Comparison of ENCODE assay signal across 29 cellular contexts in the genomic region with DNA sequence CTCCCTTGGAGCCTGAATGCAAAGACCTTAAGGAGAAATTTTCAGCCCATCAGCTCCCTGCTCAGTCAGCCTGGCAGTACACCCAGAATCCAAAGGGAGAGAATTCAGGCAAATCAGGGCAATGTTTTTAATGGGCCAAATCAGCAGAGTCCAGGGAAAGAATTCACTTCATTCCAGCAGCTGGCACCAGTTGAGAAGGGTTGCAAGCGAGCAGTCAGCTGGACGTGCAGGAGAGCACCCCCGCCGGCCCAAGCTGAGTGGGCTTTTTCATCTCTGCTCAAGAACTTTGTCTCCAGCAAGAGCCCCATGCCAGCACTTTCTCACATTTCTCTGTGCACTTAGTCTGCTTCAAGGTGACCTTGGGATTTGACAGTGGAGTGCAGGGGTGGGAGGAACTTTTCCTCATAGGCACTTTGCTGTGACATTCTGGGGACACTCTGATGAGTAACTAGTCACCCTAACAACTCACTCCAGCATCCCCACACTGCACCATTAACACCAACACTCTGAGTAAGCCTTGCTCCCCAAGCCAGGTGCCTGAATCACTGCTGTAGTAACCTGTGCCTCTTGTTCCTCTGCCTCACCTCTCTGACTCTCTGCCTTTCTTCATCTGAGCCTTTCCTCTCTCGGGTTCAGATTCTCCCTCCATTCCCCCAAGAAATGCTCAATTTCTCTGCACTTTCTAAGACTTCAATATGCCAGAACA. TPM values are rescaled to one million over a fixed set of nuclear protein-coding genes. Genes with fewer than 3 reads are reported as not detected.
A peak's percentile ranks its signal among the peaks of the same experiment; 100 is the strongest.
DNase-seq lines count a peak whose midpoint lies in the region; ATAC-seq and FAIRE-seq lines count a peak whose summit lies in the region.
"Had no signal": no experiment of that assay in that cellular context is flagged by ENCODE, and none has a peak within 500 bp of the region (broad histone marks: within the 10 kb centered on the region; RNA-seq: fewer than 3 reads in every experiment).

No MANE protein-coding gene starts in this region.

- no peak for ATAC-seq in stimulated activated memory B cell treated with anti-CD40 and anti-IgM and Interleukin-4, amounts not matched to agents 10 μg/mL and 1 μg/mL and 100 μg/mL, for 72 hours
- ATAC-seq: body of pancreas; HepG2; naive thymus-derived CD4-positive, alpha-beta T cell had no signal

- H3K9me3 Mint-ChIP-seq in activated T-cell treated with anti-CD3 and anti-CD28 coated beads, Interleukin-2, amount 50 U/mL, for 24 hours: no peaks in the 10 kb centered on the region
- H3K9me3 Mint-ChIP-seq in stimulated activated memory B cell treated with anti-CD40 and anti-IgM and Interleukin-4, amounts not matched to agents 10 μg/mL and 1 μg/mL and 100 μg/mL, for 72 hours: no peaks in the 10 kb centered on the region
- H3K9me3 Mint-ChIP-seq: activated B cell treated with CpG ODN at 0.5 μM for 24 hours; CD4-positive, alpha-beta T cell; naive thymus-derived CD4-positive, alpha-beta T cell had no signal

- peak; percentile 17 for DNase-seq in activated T-cell treated with anti-CD3 and anti-CD28 coated beads, Interleukin-2, amount 50 U/mL, for 24 hours
- DNase-seq in activated T-cell treated with anti-CD3 and anti-CD28 coated beads, Interleukin-2, amount 50 U/mL, for 1 hour: no peak
- peak in 42 of 58 donors; percentile 19 to 89 (median 60) for DNase-seq in anterior cingulate cortex (lab: John Stamatoyannopoulos, UW)
- peak; percentile 67 for DNase-seq in globus pallidus (ENCODE audit: low spot score)
- DNase-seq in HUDEP-2 (lab: John Stamatoyannopoulos, UW; ENCODE audit: unreplicated experiment in 76 of 76): no peak
- no peak for DNase-seq in frontal cortex (ENCODE audit: low spot score in 2 of 2)
- DNase-seq in HAP-1 (ENCODE audit: low spot score in 2 of 2): no peak
- DNase-seq: activated B cell treated with CpG ODN at 0.5 μM for 24 hours; activated gamma-delta T cell treated with Interleukin-2 at 50 U/mL for 16 hours; body of pancreas; CD4-positive, alpha-beta T cell; dermis blood vessel endothelial cell; DND-41; lower lobe of right lung; MG63; naive thymus-derived CD4-positive, alpha-beta T cell; NCI-H1436 treated with DMSO at 0.1 percent for 48 hours; NCI-H748 treated with DMSO at 0.1 percent for 48 hours; OCI-M1; SHP77 treated with DMSO at 0.1 percent for 48 hours; stimulated activated CD8-positive, alpha-beta memory T cell treated with anti-CD3 and anti-CD28 coated beads, Interleukin-4, amount 100 ng/mL, for 48 hours; T-helper 2 cell had no signal

- no peak for FAIRE-seq in frontal cortex (lab: Jason Lieb, UNC)
- FAIRE-seq: GM18507, HepG2 had no signal

- H3K4me1 Mint-ChIP-seq in activated T-cell treated with anti-CD3 and anti-CD28 coated beads, Interleukin-2, amount 50 U/mL, for 24 hours (ENCODE audit: low read depth): peaks cover 32% of the 10 kb centered on the region
- peaks cover 41% of the 10 kb centered on the region for H3K4me1 Mint-ChIP-seq in stimulated activated memory B cell treated with anti-CD40 and anti-IgM and Interleukin-4, amounts not matched to agents 10 μg/mL and 1 μg/mL and 100 μg/mL, for 72 hours

- H3K27me3 ChIP-seq in HAP-1 (ENCODE audit: low read depth): no peaks in the 10 kb centered on the region
- H3K27me3 ChIP-seq: body of pancreas, MG63, tibial nerve had no signal

- no peak overlapping the region for H3K4me3 ChIP-seq in HAP-1
- H3K4me3 ChIP-seq: body of pancreas, lower lobe of right lung, MG63, prostate gland, smooth muscle cell, tibial nerve had no signal

- no peaks in the 10 kb centered on the region for H3K9me3 ChIP-seq in HAP-1
- H3K9me3 ChIP-seq: body of pancreas, lower lobe of right lung, MG63, prostate gland, tibial nerve had no signal

- peaks cover 4% of the 10 kb centered on the region for H3K36me3 Mint-ChIP-seq in activated T-cell treated with anti-CD3 and anti-CD28 coated beads, Interleukin-2, amount 50 U/mL, for 24 hours (ENCODE audit: low read depth)
- peaks cover 47% of the 10 kb centered on the region for H3K36me3 Mint-ChIP-seq in stimulated activated memory B cell treated with anti-CD40 and anti-IgM and Interleukin-4, amounts not matched to agents 10 μg/mL and 1 μg/mL and 100 μg/mL, for 72 hours

- H3K27me3 Mint-ChIP-seq in activated T-cell treated with anti-CD3 and anti-CD28 coated beads, Interleukin-2, amount 50 U/mL, for 24 hours: no peaks in the 10 kb centered on the region
- H3K27me3 Mint-ChIP-seq in stimulated activated memory B cell treated with anti-CD40 and anti-IgM and Interleukin-4, amounts not matched to agents 10 μg/mL and 1 μg/mL and 100 μg/mL, for 72 hours: no peaks in the 10 kb centered on the region
- H3K27me3 Mint-ChIP-seq: activated B cell treated with CpG ODN at 0.5 μM for 24 hours; CD4-positive, alpha-beta T cell; naive thymus-derived CD4-positive, alpha-beta T cell had no signal

- H3K27ac Mint-ChIP-seq in activated T-cell treated with anti-CD3 and anti-CD28 coated beads, Interleukin-2, amount 50 U/mL, for 24 hours: no peak overlapping the region
- H3K27ac Mint-ChIP-seq in stimulated activated memory B cell treated with anti-CD40 and anti-IgM and Interleukin-4, amounts not matched to agents 10 μg/mL and 1 μg/mL and 100 μg/mL, for 72 hours: peak overlapping the region; percentile 22
- H3K27ac Mint-ChIP-seq: activated B cell treated with CpG ODN at 0.5 μM for 24 hours; CD4-positive, alpha-beta T cell had no signal

- in situ Hi-C loops in HAP-1 (cut with MboI; ENCODE audit: low sequenced_read_pairs): no loop called here

- H3K4me3 Mint-ChIP-seq in activated T-cell treated with anti-CD3 and anti-CD28 coated beads, Interleukin-2, amount 50 U/mL, for 24 hours: no peak overlapping the region
- H3K4me3 Mint-ChIP-seq in stimulated activated memory B cell treated with anti-CD40 and anti-IgM and Interleukin-4, amounts not matched to agents 10 μg/mL and 1 μg/mL and 100 μg/mL, for 72 hours: no peak overlapping the region
- H3K4me3 Mint-ChIP-seq: activated B cell treated with CpG ODN at 0.5 μM for 24 hours; CD4-positive, alpha-beta T cell; naive thymus-derived CD4-positive, alpha-beta T cell had no signal

- no peaks in the 10 kb centered on the region for H3K36me3 ChIP-seq in HAP-1 (replicated peaks)
- H3K36me3 ChIP-seq: lower lobe of right lung, MG63, prostate gland had no signal

- no peaks in the 10 kb centered on the region for H3K4me1 ChIP-seq in HAP-1
- H3K4me1 ChIP-seq: body of pancreas, prostate gland had no signal

RNA-seq across cellular contexts. Expression of gene ENDOU, which starts 2.2 kb away (rescaled TPM):
- not detected for total RNA-seq in frontal cortex
- total RNA-seq: body of pancreas; CD4-positive, alpha-beta T cell; dermis blood vessel endothelial cell; H4; HepG2; lower lobe of right lung; naive thymus-derived CD4-positive, alpha-beta T cell had no signal

RNA-seq across cellular contexts. Expression of gene RPAP3, which starts 17.2 kb away (rescaled TPM):
- total RNA-seq in frontal cortex: 23.6 TPM

RNA-seq across cellular contexts. Expression of gene RAPGEF3, which starts 35.6 kb away (rescaled TPM):
- 7.7 TPM for total RNA-seq in frontal cortex

RNA-seq across cellular contexts. Expression of gene SLC48A1, which starts 50.0 kb away (rescaled TPM):
- total RNA-seq in frontal cortex: 8.6 TPM

Comparison
In these comparisons a context has a peak if more than half of its experiments do, and no peak if none do; other contexts are left out.
1. DNase-seq: peak in activated T-cell treated with anti-CD3 and anti-CD28 coated beads, Interleukin-2, amount 50 U/mL, for 24 hours (single experiment), anterior cingulate cortex (42 of 58) and globus pallidus (single experiment); none in activated T-cell treated with anti-CD3 and anti-CD28 coated beads, Interleukin-2, amount 50 U/mL, for 1 hour (single experiment), HUDEP-2 (0 of 76), frontal cortex (0 of 2) and HAP-1 (0 of 2).